Comparison of ENCODE assay signal across 7 cellular contexts in the genomic region with DNA sequence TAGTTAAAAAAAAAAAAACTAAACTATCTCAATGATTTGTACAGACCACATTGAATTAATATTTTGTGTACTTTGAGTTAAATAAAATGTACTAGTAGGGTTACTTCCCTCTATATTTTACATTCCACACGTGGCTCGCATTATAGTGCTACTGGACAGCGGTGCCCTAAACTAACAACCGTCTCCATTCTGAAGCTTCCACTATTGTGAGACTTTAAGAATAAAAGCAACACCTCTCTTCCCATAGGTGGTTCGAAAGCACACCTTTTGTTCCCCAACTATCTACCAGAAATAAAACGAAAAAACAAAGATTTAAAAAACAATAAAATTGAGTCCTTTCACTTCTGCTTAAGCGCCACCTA. TPM values are rescaled to one million over a fixed set of nuclear protein-coding genes. Genes with fewer than 3 reads are reported as not detected.
DNase-seq lines count a peak whose midpoint lies in the region; FAIRE-seq and TF ChIP-seq lines count a peak whose summit lies in the region.

No MANE protein-coding gene starts in this region.

- TF ChIP-seq CTCF in fibroblast of mammary gland (conservative IDR thresholded peaks at IDR 0.05; ENCODE audit: control insufficient read depth, insufficient read depth, low read depth, low read length), result no peak

- FAIRE-seq in RCC 7860 (lab: Jason Lieb, UNC), result no peak

- H3K4me1 ChIP-seq in SJCRH30 (peaks cover 10% of the 10 kb centered on the region), rectal smooth muscle tissue (ENCODE audit: control insufficient read depth, insufficient read depth, low read length) (peaks cover 13% of the 10 kb centered on the region)

- H3K27ac ChIP-seq in SJCRH30, result peak overlapping the region; percentile 94
- peak overlapping the region; percentile 62 for H3K27ac ChIP-seq in rectal smooth muscle tissue (ENCODE audit: low read depth, low read length)

- H3K27me3 ChIP-seq in H7 (ENCODE audit: control insufficient read depth, insufficient read depth, low read length) (no peaks in the 10 kb centered on the region), SJCRH30 (no peaks in the 10 kb centered on the region), rectal smooth muscle tissue (ENCODE audit: control insufficient read depth, insufficient read depth, low read length) (no peaks in the 10 kb centered on the region)

- no peaks in the 10 kb centered on the region for H3K36me3 ChIP-seq in H7 (replicated peaks; ENCODE audit: control insufficient read depth, insufficient read depth, low read length)
- no peaks in the 10 kb centered on the region; the same call in 1 of the 2 replicates for H3K36me3 ChIP-seq in SJCRH30
- H3K36me3 ChIP-seq in rectal smooth muscle tissue (ENCODE audit: control insufficient read depth, insufficient read depth, low read length), result no peaks in the 10 kb centered on the region

- H3K9me3 ChIP-seq in SJCRH30 (replicated peaks), result no peaks in the 10 kb centered on the region

- DNase-seq in H7 (no peak), SJCRH30 (peak in 1 of 2 experiments; percentile 35), fibroblast of mammary gland (ENCODE audit: low read depth) (no peak), RCC 7860 (ENCODE audit: low spot score) (no peak), GOT3 (lab: John Stamatoyannopoulos, UW) (no peak)
- no peak for DNase-seq in activated CD8-positive, alpha-beta memory T cell treated with anti-CD3 and anti-CD28 coated beads, Interleukin-2, amount 50 U/mL, for 48 hours

- H3K4me3 ChIP-seq in H7 (ENCODE audit: insufficient read depth, low read depth, low read length) (peak overlapping the region; percentile 91), SJCRH30 (peak overlapping the region; percentile 95), fibroblast of mammary gland (ENCODE audit: control insufficient read depth, low read depth, low read length) (peak overlapping the region; percentile 75), rectal smooth muscle tissue (ENCODE audit: low read length) (peak overlapping the region; percentile 94)

- H3K9ac ChIP-seq in rectal smooth muscle tissue (ENCODE audit: low read length), result peak overlapping the region; percentile 46

RNA-seq across cellular contexts. Expression of a gene that starts 0.4 kb away (rescaled TPM):
- total RNA-seq in H7 (2014; rRNA removed; shearing (Covaris generic)), result 41.5 and 73.3 TPM in 2 replicates
- 55.3 and 68.8 TPM in 2 replicates for total RNA-seq in SJCRH30 (2014; rRNA removed; shearing (Covaris generic))

RNA-seq across cellular contexts. Expression of a gene that starts 46.5 kb away (rescaled TPM):
- 112 and 114 TPM in 2 replicates for total RNA-seq in H7 (2014; rRNA removed; shearing (Covaris generic))
- 104 and 118 TPM in 2 replicates for total RNA-seq in SJCRH30 (2014; rRNA removed; shearing (Covaris generic))
